In the genomic region with DNA sequence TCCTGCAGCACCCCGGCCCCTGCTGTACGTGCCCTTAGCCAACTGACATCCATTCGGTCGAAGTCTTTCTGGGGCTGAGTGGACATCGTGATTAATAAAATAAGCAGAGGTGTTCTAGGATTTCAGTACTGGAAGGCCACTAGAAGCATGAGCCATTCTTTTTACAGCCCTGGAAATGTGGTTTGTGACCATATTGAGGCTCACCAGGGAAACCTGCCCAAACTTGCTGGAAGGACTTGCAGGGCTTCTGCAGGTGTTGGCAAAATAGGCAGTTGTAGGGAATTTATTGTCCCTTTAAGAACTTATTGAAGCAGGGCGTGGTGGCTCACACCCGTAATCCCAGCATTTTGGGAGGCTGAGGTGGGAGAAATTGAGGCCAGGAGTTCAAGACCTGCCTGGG, we compare ENCODE assay signal across 18 cellular contexts.
"Had no signal": no experiment of that assay in that cellular context is flagged by ENCODE, and none has a peak within 500 bp of the region (broad histone marks: within the 10 kb centered on the region; RNA-seq: fewer than 3 reads in every experiment).

No MANE protein-coding gene starts in this region.

- H3K27ac ChIP-seq: esophagus muscularis mucosa, left ventricle myocardium inferior, spleen, suprapubic skin, tibial artery had no signal

- DNase-seq: activated CD4-positive, alpha-beta T cell treated with anti-CD3 and anti-CD28 coated beads, Interleukin-2, amount 50 U/mL, for 1 hour; activated CD8-positive, alpha-beta T cell treated with anti-CD3 and anti-CD28 coated beads for 36 hours; activated gamma-delta T cell treated with Interleukin-2 at 50 U/mL for 16 hours; activated naive CD8-positive, alpha-beta T cell treated with anti-CD3 and anti-CD28 coated beads, Interleukin-2, amount 50 U/mL, for 24 hours; activated T-cell treated with anti-CD3 and anti-CD28 coated beads, Interleukin-2, amount 50 U/mL, for 4 hours; amygdala; cortex of kidney; foreskin melanocyte; glutamatergic neuron; left ventricle myocardium inferior; mucosa of descending colon; right cardiac atrium; stimulated activated naive CD4-positive, alpha-beta T cell; T-helper 2 cell; tibial artery had no signal
